ENCODE assay signal across 31 cellular contexts in genomic region chr4:38683265-38683664, GRCh38. TPM values are rescaled to one million over a fixed set of nuclear protein-coding genes. Genes with fewer than 3 reads are reported as not detected.
A peak's percentile ranks its signal among the peaks of the same experiment; 100 is the strongest.
DNase-seq lines count a peak whose midpoint lies in the region; ATAC-seq, FAIRE-seq and TF ChIP-seq lines count a peak whose summit lies in the region.
"Had no signal": no experiment of that assay in that cellular context is flagged by ENCODE, and none has a peak within 500 bp of the region (broad histone marks: within the 10 kb centered on the region; RNA-seq: fewer than 3 reads in every experiment).

No MANE protein-coding gene starts in this region.

- H3K27me3 Mint-ChIP-seq in CD14-positive monocyte (ENCODE audit: low read depth in 3 of 3), result no peaks in the 10 kb centered on the region
- H3K27me3 Mint-ChIP-seq in activated naive CD8-positive, alpha-beta T cell treated with anti-CD3 and anti-CD28 coated beads, Interleukin-2, amount 10 ng/mL, durations not matched to agents 7 days and 5 days, result no peaks in the 10 kb centered on the region
- H3K27me3 Mint-ChIP-seq in naive thymus-derived CD8-positive, alpha-beta T cell, result no peaks in the 10 kb centered on the region
- H3K27me3 Mint-ChIP-seq: naive B cell had no signal

- H3K27me3 ChIP-seq in foreskin keratinocyte, result no peaks in the 10 kb centered on the region
- H3K27me3 ChIP-seq in testis, result no peaks in the 10 kb centered on the region
- H3K27me3 ChIP-seq: ascending aorta, BLaER1, esophagus squamous epithelium, gastroesophageal sphincter, MG63, ovary, Peyer's patch had no signal

- peaks cover 61 to 85% of the 10 kb centered on the region in 2 donors for H3K36me3 Mint-ChIP-seq in CD14-positive monocyte
- peaks cover 16% of the 10 kb centered on the region for H3K36me3 Mint-ChIP-seq in activated naive CD8-positive, alpha-beta T cell treated with anti-CD3 and anti-CD28 coated beads, Interleukin-2, amount 10 ng/mL, durations not matched to agents 7 days and 5 days
- H3K36me3 Mint-ChIP-seq in naive thymus-derived CD8-positive, alpha-beta T cell, result peaks cover 0 to 77% (median 16%) of the 10 kb centered on the region in 3 donors

- ATAC-seq in activated naive CD8-positive, alpha-beta T cell treated with anti-CD3 and anti-CD28 coated beads, Interleukin-2, amount 10 ng/mL, durations not matched to agents 7 days and 5 days (ENCODE audit: low read depth), result no peak
- ATAC-seq in naive thymus-derived CD8-positive, alpha-beta T cell, result no peak
- no peak for ATAC-seq in foreskin keratinocyte
- ATAC-seq: gastroesophageal sphincter, left lobe of liver had no signal

- H3K4me1 ChIP-seq in foreskin keratinocyte (peaks cover 14% of the 10 kb centered on the region), testis (peaks cover 23% of the 10 kb centered on the region)
- H3K4me1 ChIP-seq: BLaER1 had no signal

- H3K9me3 Mint-ChIP-seq in CD14-positive monocyte, result peaks cover 0 to 3% (median 0%) of the 10 kb centered on the region in 7 donors
- no peaks in the 10 kb centered on the region for H3K9me3 Mint-ChIP-seq in activated naive CD8-positive, alpha-beta T cell treated with anti-CD3 and anti-CD28 coated beads, Interleukin-2, amount 10 ng/mL, durations not matched to agents 7 days and 5 days
- no peaks in the 10 kb centered on the region for H3K9me3 Mint-ChIP-seq in naive thymus-derived CD8-positive, alpha-beta T cell

- no peaks in the 10 kb centered on the region for H3K9me3 ChIP-seq in testis
- H3K9me3 ChIP-seq: ascending aorta, BLaER1, esophagus squamous epithelium, gastroesophageal sphincter, MG63, ovary, Peyer's patch had no signal

- WGBS in testis, 2 donors, result 76 to 84% methylated on average over 3 of the region's 3 CpGs

- H3K27ac Mint-ChIP-seq in CD14-positive monocyte, result peak overlapping the region in 4 of 7 donors; percentile 16 to 46 (median 28)
- no peak overlapping the region for H3K27ac Mint-ChIP-seq in activated naive CD8-positive, alpha-beta T cell treated with anti-CD3 and anti-CD28 coated beads, Interleukin-2, amount 10 ng/mL, durations not matched to agents 7 days and 5 days
- H3K27ac Mint-ChIP-seq in naive thymus-derived CD8-positive, alpha-beta T cell, result peak overlapping the region in 6 of 10 donors; percentile 66 to 91 (median 78)

- no peak overlapping the region for H3K27ac ChIP-seq in foreskin keratinocyte
- no peak overlapping the region for H3K27ac ChIP-seq in testis
- H3K27ac ChIP-seq: ascending aorta, BLaER1, ovary, Peyer's patch had no signal

- peaks cover 11% of the 10 kb centered on the region for H3K4me1 Mint-ChIP-seq in CD14-positive monocyte
- peaks cover 42% of the 10 kb centered on the region for H3K4me1 Mint-ChIP-seq in activated naive CD8-positive, alpha-beta T cell treated with anti-CD3 and anti-CD28 coated beads, Interleukin-2, amount 10 ng/mL, durations not matched to agents 7 days and 5 days
- peaks cover 43 to 92% (median 85%) of the 10 kb centered on the region in 4 donors for H3K4me1 Mint-ChIP-seq in naive thymus-derived CD8-positive, alpha-beta T cell

- DNase-seq in CD14-positive monocyte (ENCODE audit: low spot score) (no peak), GM18507 (ENCODE audit: extremely low spot score, insufficient read length, low read depth) (no peak), foreskin keratinocyte (no peak), testis (no peak), germinal center (ENCODE audit: low spot score) (no peak), NCI-H1417 treated with DMSO at 0.1 percent for 48 hours (lab: John Stamatoyannopoulos, UW) (no peak)
- no peak for DNase-seq in activated naive CD8-positive, alpha-beta T cell treated with anti-CD3 and anti-CD28 coated beads, Interleukin-2, amount 10 ng/mL, durations not matched to agents 7 days and 5 days
- DNase-seq in naive thymus-derived CD8-positive, alpha-beta T cell, result no peak
- DNase-seq: activated CD4-positive, CD25-positive, alpha-beta regulatory T cell treated with anti-CD3 and anti-CD28 coated beads, Interleukin-2, amount 50 U/mL, for 72 hours; activated T-cell treated with anti-CD3 and anti-CD28 coated beads for 4 hours; Calu3; cortex of kidney; DND-41; esophagus squamous epithelium; hippocampal formation; KBM-7; mesendoderm; MG63; naive B cell; NCI-H1417; NCI-H2081 treated with DMSO at 0.1 percent for 48 hours; NCI-H345; NCI-H748 treated with DMSO at 0.1 percent for 48 hours; ovary; Peyer's patch; stimulated activated CD4-positive, alpha-beta T cell treated with anti-CD3 and anti-CD28 coated beads, Interleukin-2, amount 100 ng/mL, for 24 hours had no signal

- no peak for TF ChIP-seq POLR2A in testis (IDR thresholded peaks at IDR 0.05)

- POLR2A ChIA-PET in activated naive CD8-positive, alpha-beta T cell treated with anti-CD3 and anti-CD28 coated beads, Interleukin-2, amount 10 ng/mL, durations not matched to agents 7 days and 5 days (lab: Charles Lee), result no interaction called here
- POLR2A ChIA-PET in naive thymus-derived CD8-positive, alpha-beta T cell (lab: Charles Lee), result no interaction called here

- FAIRE-seq in GM18507 (lab: Jason Lieb, UNC), result peak; percentile 54
- FAIRE-seq: urothelium cell line had no signal

- H3K4me3 ChIP-seq in testis, result no peak overlapping the region
- H3K4me3 ChIP-seq: ascending aorta, BLaER1, esophagus squamous epithelium, gastroesophageal sphincter, MG63, ovary, Peyer's patch had no signal

- H3K4me3 Mint-ChIP-seq in CD14-positive monocyte, result no peak overlapping the region
- H3K4me3 Mint-ChIP-seq in activated naive CD8-positive, alpha-beta T cell treated with anti-CD3 and anti-CD28 coated beads, Interleukin-2, amount 10 ng/mL, durations not matched to agents 7 days and 5 days, result peak overlapping the region; percentile 12
- H3K4me3 Mint-ChIP-seq in naive thymus-derived CD8-positive, alpha-beta T cell, result peak overlapping the region in 9 of 10 donors; percentile 25 to 74 (median 63)
- H3K4me3 Mint-ChIP-seq: naive B cell had no signal

- intact Hi-C loops in CD14-positive monocyte (cut with micrococcal nuclease), result no loop called here
- intact Hi-C loops in testis (cut with DNase I; ENCODE audit: low total_unique reads), result no loop called here

- H3K36me3 ChIP-seq in testis (ENCODE audit: low read depth, missing control alignments), result no peaks in the 10 kb centered on the region
- H3K36me3 ChIP-seq: BLaER1, ovary had no signal

- TF ChIP-seq CTCF in CD14-positive monocyte (IDR thresholded peaks at IDR 0.05), result no peak
- TF ChIP-seq CTCF in foreskin keratinocyte (conservative IDR thresholded peaks at IDR 0.05), result no peak
- TF ChIP-seq CTCF in testis (IDR thresholded peaks at IDR 0.05), result no peak

RNA-seq across cellular contexts. Expression of gene KLF3, which starts 19.3 kb away (rescaled TPM):
- polyA plus RNA-seq in CD14-positive monocyte, result 10 to 100 TPM; 46.3 to 53.9 TPM
- total RNA-seq in activated naive CD8-positive, alpha-beta T cell treated with anti-CD3 and anti-CD28 coated beads, Interleukin-2, amount 10 ng/mL, durations not matched to agents 7 days and 5 days, result 10 to 100 TPM; 37.8 to 44.1 TPM
- 100 to 1,000 TPM; 124 to 125 TPM for total RNA-seq in naive thymus-derived CD8-positive, alpha-beta T cell
- polyA plus RNA-seq in naive thymus-derived CD8-positive, alpha-beta T cell, result 10 to 100 TPM; 46.2 to 56.6 (median 50.8) TPM
- 29.1 and 30.1 TPM in 2 replicates for total RNA-seq in foreskin keratinocyte
- polyA plus RNA-seq in foreskin keratinocyte, result 8.0 and 9.4 TPM in 2 replicates
- 10 to 100 TPM; 21.2 to 24.6 TPM for total RNA-seq in testis
- polyA plus RNA-seq in testis (ENCODE audit: insufficient read depth, low read depth, low replicate concordance), result 16.4 TPM

Comparison
In these comparisons a context has a peak if more than half of its experiments do, and no peak if none do; other contexts are left out.
1. H3K4me3 Mint-ChIP-seq: peak in activated naive CD8-positive, alpha-beta T cell treated with anti-CD3 and anti-CD28 coated beads, Interleukin-2, amount 10 ng/mL, durations not matched to agents 7 days and 5 days (single experiment) and naive thymus-derived CD8-positive, alpha-beta T cell (9 of 10); none in CD14-positive monocyte (0 of 2).